In the genomic region with DNA sequence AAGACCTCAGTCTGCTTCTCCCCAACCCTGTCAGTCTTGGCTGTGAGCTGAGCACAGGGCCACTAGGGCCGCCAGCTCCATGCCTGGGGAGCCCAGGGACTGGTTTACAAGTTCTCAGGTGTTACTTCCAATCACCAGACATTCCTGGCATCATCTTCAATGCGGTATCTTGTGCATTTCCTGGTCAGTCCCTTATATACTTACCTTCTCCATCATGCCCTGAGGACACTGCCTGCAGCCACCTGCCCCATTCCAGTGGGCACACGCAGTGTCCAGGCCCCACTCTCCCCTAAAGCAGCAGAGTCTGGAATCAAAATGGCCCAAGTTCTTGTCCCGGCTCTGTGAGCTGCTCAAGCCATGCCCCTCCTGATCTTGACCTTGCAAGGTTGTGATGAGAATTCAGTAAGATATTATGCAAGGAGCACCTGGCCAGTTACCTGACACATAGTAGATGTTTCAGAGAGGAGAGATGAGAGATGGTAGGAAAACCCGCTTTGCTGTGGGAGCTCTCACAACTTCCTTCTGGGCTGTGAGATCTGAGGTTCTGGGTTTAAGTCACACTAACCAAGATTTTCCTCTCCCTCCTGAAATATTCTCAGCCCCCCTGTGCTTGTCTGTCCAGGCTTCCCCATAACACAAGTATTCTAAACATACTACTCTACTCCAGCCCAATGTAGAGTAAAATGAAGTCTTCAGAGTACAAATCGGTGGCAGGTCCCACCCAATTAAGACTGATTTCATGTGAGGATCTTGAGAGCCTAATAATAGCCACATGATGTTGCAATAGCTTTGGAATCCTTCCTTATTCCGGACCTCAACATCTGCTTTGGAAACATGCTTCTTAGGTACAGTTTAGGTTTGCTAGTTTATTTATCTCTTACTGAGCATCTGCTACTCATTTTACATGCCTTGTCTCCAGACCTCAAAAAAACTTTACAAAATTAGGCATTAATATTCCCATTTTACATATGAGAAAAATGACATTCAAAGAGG, we compare ENCODE assay signal across 18 cellular contexts.
"Had no signal": no experiment of that assay in that cellular context is flagged by ENCODE, and none has a peak within 500 bp of the region (broad histone marks: within the 10 kb centered on the region; RNA-seq: fewer than 3 reads in every experiment).

No MANE protein-coding gene starts in this region.

- ATAC-seq: activated T-cell treated with anti-CD3 and anti-CD28 coated beads, Interleukin-2, amount 50 U/mL, for 4 hours; left lung; WTC11 had no signal

- DNase-seq: activated CD8-positive, alpha-beta memory T cell treated with anti-CD3 and anti-CD28 coated beads, Interleukin-2, amount 50 U/mL, for 4 hours; activated naive CD4-positive, alpha-beta T cell treated with anti-CD3 and anti-CD28 coated beads for 36 hours; activated naive CD8-positive, alpha-beta T cell treated with anti-CD3 and anti-CD28 coated beads, Interleukin-2, amount 10 ng/mL, durations not matched to agents 7 days and 5 days; activated T-cell treated with anti-CD3 and anti-CD28 coated beads, Interleukin-2, amount 50 U/mL, for 4 hours; amniotic stem cell; colonic mucosa; dorsolateral prefrontal cortex; esophagus squamous epithelium; left lung; mammary epithelial cell; nephron progenitor cell; sigmoid colon; stimulated activated CD4-positive, alpha-beta T cell treated with anti-CD3 and anti-CD28 coated beads, Interleukin-15, amount 100 ng/mL, for 24 hours; stimulated activated naive CD4-positive, alpha-beta T cell; T-helper 1 cell; T-helper 9 cell had no signal

- H3K9me3 Mint-ChIP-seq: activated T-helper 2 cell treated with anti-CD3 and anti-CD28 coated beads, Interferon-gamma antibody, Interleukin-2, Interleukin-4, amounts not matched to agents 10 μg/mL and 5 μg/mL and 100 μg/mL, durations not matched to agents 14 hours and 24 hours and 36 hours had no signal

- H3K4me1 Mint-ChIP-seq: activated naive CD8-positive, alpha-beta T cell treated with anti-CD3 and anti-CD28 coated beads, Interleukin-2, amount 10 ng/mL, durations not matched to agents 7 days and 5 days; WTC11 had no signal

- H3K27me3 Mint-ChIP-seq: activated naive CD8-positive, alpha-beta T cell treated with anti-CD3 and anti-CD28 coated beads, Interleukin-2, amount 10 ng/mL, durations not matched to agents 7 days and 5 days had no signal

- H3K36me3 Mint-ChIP-seq: activated naive CD8-positive, alpha-beta T cell treated with anti-CD3 and anti-CD28 coated beads, Interleukin-2, amount 10 ng/mL, durations not matched to agents 7 days and 5 days had no signal

- H3K4me3 Mint-ChIP-seq: activated naive CD4-positive, alpha-beta T cell treated with anti-CD3 and anti-CD28 coated beads for 36 hours; activated naive CD8-positive, alpha-beta T cell treated with anti-CD3 and anti-CD28 coated beads, Interleukin-2, amount 10 ng/mL, durations not matched to agents 7 days and 5 days; activated T-cell treated with anti-CD3 and anti-CD28 coated beads, Interleukin-2, amount 50 U/mL, for 4 hours; nephron progenitor cell; WTC11 had no signal

- H3K27ac Mint-ChIP-seq: activated naive CD4-positive, alpha-beta T cell treated with anti-CD3 and anti-CD28 coated beads for 36 hours; activated naive CD8-positive, alpha-beta T cell treated with anti-CD3 and anti-CD28 coated beads, Interleukin-2, amount 10 ng/mL, durations not matched to agents 7 days and 5 days; activated T-helper 2 cell treated with anti-CD3 and anti-CD28 coated beads, Interferon-gamma antibody, Interleukin-2, Interleukin-4, amounts not matched to agents 10 μg/mL and 5 μg/mL and 100 μg/mL, durations not matched to agents 14 hours and 24 hours and 36 hours; nephron progenitor cell; WTC11 had no signal
